20 cellular contexts compared by ENCODE assay signal in genomic region chr7:110421490-110422241, GRCh38.
DNase-seq lines count a peak whose midpoint lies in the region; ATAC-seq, FAIRE-seq and TF ChIP-seq lines count a peak whose summit lies in the region.
"Had no signal": no experiment of that assay in that cellular context is flagged by ENCODE, and none has a peak within 500 bp of the region (broad histone marks: within the 10 kb centered on the region; RNA-seq: fewer than 3 reads in every experiment).

No MANE protein-coding gene starts in this region.

- H3K4me1 ChIP-seq in heart left ventricle = no peaks in the 10 kb centered on the region

- peak; percentile 63; the same call in 2 of the 3 replicates for ATAC-seq in SK-N-SH treated with all-trans-retinoic acid at 6 μM for 48 hours
- ATAC-seq in heart left ventricle = no peak
- ATAC-seq: CD8-positive, alpha-beta T cell; GM23338 had no signal

- H3K9me3 ChIP-seq in heart left ventricle = no peaks in the 10 kb centered on the region
- H3K9me3 ChIP-seq: BLaER1 treated with 17β-estradiol and CSF1 and Interleukin-3, amounts not matched to agents 10 nM and 100 nM had no signal

- H3K36me3 ChIP-seq in heart left ventricle = no peaks in the 10 kb centered on the region
- H3K36me3 ChIP-seq: BLaER1 treated with 17β-estradiol and CSF1 and Interleukin-3, amounts not matched to agents 10 nM and 100 nM had no signal

- TF ChIP-seq CTCF in D721Med (IDR thresholded peaks at IDR 0.05; ENCODE audit: insufficient read depth, missing control alignments) = no peak
- TF ChIP-seq CTCF in heart left ventricle (IDR thresholded peaks at IDR 0.05) = no peak

- H3K27me3 ChIP-seq in heart left ventricle = no peaks in the 10 kb centered on the region
- H3K27me3 ChIP-seq: BLaER1 treated with 17β-estradiol and CSF1 and Interleukin-3, amounts not matched to agents 10 nM and 100 nM had no signal

- H3K4me3 ChIP-seq in heart left ventricle = no peak overlapping the region
- H3K4me3 ChIP-seq: BLaER1 treated with 17β-estradiol and CSF1 and Interleukin-3, amounts not matched to agents 10 nM and 100 nM; GM23338 had no signal

- no peak for DNase-seq in D721Med (ENCODE audit: insufficient read length, low spot score)
- peak; percentile 27 for DNase-seq in left kidney (ENCODE audit: low read depth, low spot score)
- DNase-seq in retina = peak; percentile 9
- no peak for DNase-seq in AG08396 (ENCODE audit: low spot score)
- no peak for DNase-seq in heart left ventricle
- no peak for DNase-seq in DMS 273 treated with DMSO at 0.1 percent for 48 hours (lab: John Stamatoyannopoulos, UW)
- DNase-seq: CD8-positive, alpha-beta T cell; DMS153; DMS79; GDM1; HCEC 1CT; IMR-90; KBM-7 had no signal

- peak; percentile 48 for FAIRE-seq in D721Med (lab: Jason Lieb, UNC)
- FAIRE-seq: A204.1, GM12892, GM18507, HTR-8/SVneo had no signal

- no peak overlapping the region for H3K27ac ChIP-seq in heart left ventricle
- H3K27ac ChIP-seq: BLaER1 treated with 17β-estradiol and CSF1 and Interleukin-3, amounts not matched to agents 10 nM and 100 nM had no signal

- no peak for TF ChIP-seq POLR2A in heart left ventricle (IDR thresholded peaks at IDR 0.05)

- WGBS in heart left ventricle, 4 donors = 53 to 66% (median 62%) methylated on average over 5 of the region's 5 CpGs

- intact Hi-C loops in heart left ventricle (cut with DNase I) = no loop called here

TF ChIP-seq in SK-N-SH treated with all-trans-retinoic acid at 6 μM for 48 hours, 23 proteins besides CTCF, POLR2A, EP300 and RAD21:
- TF ChIP-seq ZNF70 (CRISPR knock-in tag; IDR thresholded peaks at IDR 0.05) = peak; percentile 72; the same call in 1 of the 2 replicates
- TF ChIP-seq GLIS3 (CRISPR knock-in tag; IDR thresholded peaks at IDR 0.05) = peak; percentile 99
- TF ChIP-seq POU6F1 (CRISPR knock-in tag; IDR thresholded peaks at IDR 0.05; ENCODE audit: borderline replicate concordance, low read depth) = peak; percentile 12; the same call in 1 of the 2 replicates
- peak; percentile 85 for TF ChIP-seq ZFP3 (CRISPR knock-in tag; IDR thresholded peaks at IDR 0.05)
- TF ChIP-seq ZNF8 (CRISPR knock-in tag; IDR thresholded peaks at IDR 0.05) = peak; percentile 66; the same call in 1 of the 2 replicates
- TF ChIP-seq, protein P1, sequence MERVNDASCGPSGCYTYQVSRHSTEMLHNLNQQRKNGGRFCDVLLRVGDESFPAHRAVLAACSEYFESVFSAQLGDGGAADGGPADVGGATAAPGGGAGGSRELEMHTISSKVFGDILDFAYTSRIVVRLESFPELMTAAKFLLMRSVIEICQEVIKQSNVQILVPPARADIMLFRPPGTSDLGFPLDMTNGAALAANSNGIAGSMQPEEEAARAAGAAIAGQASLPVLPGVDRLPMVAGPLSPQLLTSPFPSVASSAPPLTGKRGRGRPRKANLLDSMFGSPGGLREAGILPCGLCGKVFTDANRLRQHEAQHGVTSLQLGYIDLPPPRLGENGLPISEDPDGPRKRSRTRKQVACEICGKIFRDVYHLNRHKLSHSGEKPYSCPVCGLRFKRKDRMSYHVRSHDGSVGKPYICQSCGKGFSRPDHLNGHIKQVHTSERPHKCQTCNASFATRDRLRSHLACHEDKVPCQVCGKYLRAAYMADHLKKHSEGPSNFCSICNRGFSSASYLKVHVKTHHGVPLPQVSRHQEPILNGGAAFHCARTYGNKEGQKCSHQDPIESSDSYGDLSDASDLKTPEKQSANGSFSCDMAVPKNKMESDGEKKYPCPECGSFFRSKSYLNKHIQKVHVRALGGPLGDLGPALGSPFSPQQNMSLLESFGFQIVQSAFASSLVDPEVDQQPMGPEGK (CRISPR knock-in tag; IDR thresholded peaks at IDR 0.05; ENCODE audit: borderline replicate concordance) = peak; percentile 96
- TF ChIP-seq, protein P2, sequence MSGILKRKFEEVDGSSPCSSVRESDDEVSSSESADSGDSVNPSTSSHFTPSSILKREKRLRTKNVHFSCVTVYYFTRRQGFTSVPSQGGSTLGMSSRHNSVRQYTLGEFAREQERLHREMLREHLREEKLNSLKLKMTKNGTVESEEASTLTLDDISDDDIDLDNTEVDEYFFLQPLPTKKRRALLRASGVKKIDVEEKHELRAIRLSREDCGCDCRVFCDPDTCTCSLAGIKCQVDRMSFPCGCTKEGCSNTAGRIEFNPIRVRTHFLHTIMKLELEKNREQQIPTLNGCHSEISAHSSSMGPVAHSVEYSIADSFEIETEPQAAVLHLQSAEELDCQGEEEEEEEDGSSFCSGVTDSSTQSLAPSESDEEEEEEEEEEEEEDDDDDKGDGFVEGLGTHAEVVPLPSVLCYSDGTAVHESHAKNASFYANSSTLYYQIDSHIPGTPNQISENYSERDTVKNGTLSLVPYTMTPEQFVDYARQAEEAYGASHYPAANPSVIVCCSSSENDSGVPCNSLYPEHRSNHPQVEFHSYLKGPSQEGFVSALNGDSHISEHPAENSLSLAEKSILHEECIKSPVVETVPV (CRISPR knock-in tag; IDR thresholded peaks at IDR 0.05) = peak; percentile 99
- TF ChIP-seq ESRRG (CRISPR knock-in tag; IDR thresholded peaks at IDR 0.05) = peak; percentile 98
- TF ChIP-seq, protein P3, sequence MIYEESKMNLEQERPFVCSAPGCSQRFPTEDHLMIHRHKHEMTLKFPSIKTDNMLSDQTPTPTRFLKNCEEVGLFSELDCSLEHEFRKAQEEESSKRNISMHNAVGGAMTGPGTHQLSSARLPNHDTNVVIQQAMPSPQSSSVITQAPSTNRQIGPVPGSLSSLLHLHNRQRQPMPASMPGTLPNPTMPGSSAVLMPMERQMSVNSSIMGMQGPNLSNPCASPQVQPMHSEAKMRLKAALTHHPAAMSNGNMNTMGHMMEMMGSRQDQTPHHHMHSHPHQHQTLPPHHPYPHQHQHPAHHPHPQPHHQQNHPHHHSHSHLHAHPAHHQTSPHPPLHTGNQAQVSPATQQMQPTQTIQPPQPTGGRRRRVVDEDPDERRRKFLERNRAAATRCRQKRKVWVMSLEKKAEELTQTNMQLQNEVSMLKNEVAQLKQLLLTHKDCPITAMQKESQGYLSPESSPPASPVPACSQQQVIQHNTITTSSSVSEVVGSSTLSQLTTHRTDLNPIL (CRISPR knock-in tag; IDR thresholded peaks at IDR 0.05; ENCODE audit: low read depth) = peak; percentile 99
- peak; percentile 79 for TF ChIP-seq BACH2 (CRISPR knock-in tag; IDR thresholded peaks at IDR 0.05; ENCODE audit: borderline replicate concordance)
- peak; percentile 100 for TF ChIP-seq TCF4 (CRISPR knock-in tag; IDR thresholded peaks at IDR 0.05; ENCODE audit: borderline replicate concordance)
- peak; percentile 99 for TF ChIP-seq SNAI2 (CRISPR knock-in tag; IDR thresholded peaks at IDR 0.05)
- no peak for TF ChIP-seq RARB (CRISPR knock-in tag; IDR thresholded peaks at IDR 0.05)
- peak; percentile 94; the same call in 1 of the 2 replicates for TF ChIP-seq CSDC2 (CRISPR knock-in tag; IDR thresholded peaks at IDR 0.05)
- TF ChIP-seq OSR1 (CRISPR knock-in tag; IDR thresholded peaks at IDR 0.05) = no peak
- peak; percentile 100 for TF ChIP-seq ISL1 (CRISPR knock-in tag; IDR thresholded peaks at IDR 0.05)
- TF ChIP-seq ZC3H10 (CRISPR knock-in tag; IDR thresholded peaks at IDR 0.05) = no peak
- TF ChIP-seq ARNTL (CRISPR knock-in tag; IDR thresholded peaks at IDR 0.05; ENCODE audit: borderline replicate concordance, low read depth) = peak; percentile 49; the same call in 1 of the 2 replicates
- TF ChIP-seq ZFP30 (CRISPR knock-in tag; IDR thresholded peaks at IDR 0.05) = peak; percentile 63
- TF ChIP-seq TOX (CRISPR knock-in tag; IDR thresholded peaks at IDR 0.05; ENCODE audit: borderline replicate concordance) = no peak
- peak; percentile 95 for TF ChIP-seq ZNF565 (CRISPR knock-in tag; conservative IDR thresholded peaks at IDR 0.05; ENCODE audit: low read depth)
- TF ChIP-seq TSHZ2 (CRISPR knock-in tag; IDR thresholded peaks at IDR 0.05) = peak; percentile 100
- peak; percentile 82 for TF ChIP-seq PPARA (CRISPR knock-in tag; IDR thresholded peaks at IDR 0.05; ENCODE audit: borderline replicate concordance)

Comparison
In these comparisons a context has a peak if more than half of its experiments do, and no peak if none do; other contexts are left out.
1. DNase-seq: peak in left kidney (single experiment) and retina (single experiment); none in D721Med (single experiment), AG08396 (single experiment), heart left ventricle (0 of 5) and DMS 273 treated with DMSO at 0.1 percent for 48 hours (single experiment).